Comparison of ENCODE assay signal across 8 cellular contexts in the genomic region with DNA sequence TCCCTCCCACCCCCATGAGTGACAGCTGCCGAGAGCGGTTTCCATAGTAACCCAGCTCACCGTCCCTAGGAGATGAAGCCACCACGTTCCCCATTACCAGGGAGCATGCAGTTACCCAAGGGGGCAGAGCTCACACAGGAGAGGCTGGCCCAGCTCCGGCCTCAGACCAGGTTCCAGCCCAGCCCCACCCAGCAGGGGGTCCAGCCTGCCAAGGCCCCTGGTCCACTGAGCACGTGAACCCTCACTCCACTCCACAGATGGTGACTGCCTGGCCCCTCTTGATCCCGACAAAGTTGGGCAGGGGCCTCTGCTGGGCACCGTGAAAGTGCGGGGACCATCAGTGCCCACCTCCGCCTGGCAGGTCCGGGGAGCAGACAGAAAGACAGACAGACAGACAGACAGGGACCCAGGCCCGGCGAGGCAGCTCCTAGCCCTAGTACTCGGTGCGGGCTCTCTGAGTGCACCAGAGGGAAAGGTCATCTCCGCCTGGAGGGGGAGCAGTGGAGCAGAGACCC. TPM values are rescaled to one million over a fixed set of nuclear protein-coding genes. Genes with fewer than 3 reads are reported as not detected.
DNase-seq lines count a peak whose midpoint lies in the region; ATAC-seq and TF ChIP-seq lines count a peak whose summit lies in the region.

No MANE protein-coding gene starts in this region.

- H3K27ac Mint-ChIP-seq in WTC11: peak overlapping the region; percentile 38; the same call in 1 of the 2 replicates

- H3K36me3 Mint-ChIP-seq in WTC11: no peaks in the 10 kb centered on the region

- H3K4me3 Mint-ChIP-seq in WTC11: peak overlapping the region; percentile 83

- H3K4me1 ChIP-seq in ES-I3 (ENCODE audit: insufficient read depth, low read length): no peaks in the 10 kb centered on the region

- TF ChIP-seq CTCF in WTC11 (IDR thresholded peaks at IDR 0.05): no peak; the same call in 1 of the 2 replicates

- peaks cover 16% of the 10 kb centered on the region for H3K4me1 Mint-ChIP-seq in WTC11

- CTCF ChIA-PET in WTC11 (lab: Charles Lee): interaction anchor here (0.6 to 2.9 kb wide), 47 partner anchors 8 to 374 kb away, joined by 3 to 105 read pairs (median 7); partner anchors contain the start of genes CELF5, HMG20B, TLE5 and TLE6

- H3K27me3 Mint-ChIP-seq in WTC11 (ENCODE audit: low read depth): peaks cover 35% of the 10 kb centered on the region

- peak overlapping the region; percentile 84 for H3K9ac ChIP-seq in ES-I3 (ENCODE audit: low read depth, low read length)

- peak; percentile 52 for ATAC-seq in WTC11

- DNase-seq in KBM-7: peak; percentile 61
- peak; percentile 92 for DNase-seq in WTC11 (ENCODE audit: low spot score)
- DNase-seq in epidermal melanocyte (ENCODE audit: insufficient read length, low spot score): peak; percentile 50
- DNase-seq in renal cortical epithelial cell (ENCODE audit: low read depth): peak; percentile 5
- DNase-seq in kidney glomerular epithelial cell (lab: John Stamatoyannopoulos, UW): no peak
- no peak for DNase-seq in hepatic stellate cell (ENCODE audit: low spot score)
- DNase-seq in effector CD8-positive, alpha-beta T cell (lab: John Stamatoyannopoulos, UW): no peak

- H3K9me3 ChIP-seq in ES-I3 (ENCODE audit: control insufficient read depth, insufficient read depth, low read length): no peaks in the 10 kb centered on the region

- in situ Hi-C loops in KBM-7 (cut with MboI; ENCODE audit: low pct_unique_long_range_greater_than_20kb, low sequenced_read_pairs): no loop called here

- POLR2A ChIA-PET in WTC11 (lab: Charles Lee): interaction anchor here (2.5 kb wide), 1 partner anchor 9 kb away, joined by 21 read pairs; no protein-coding TSS in a partner anchor

- H3K9me3 Mint-ChIP-seq in WTC11: peaks cover 4% of the 10 kb centered on the region; the same call in 1 of the 2 replicates

- no peaks in the 10 kb centered on the region for H3K36me3 ChIP-seq in ES-I3 (ENCODE audit: insufficient read depth, low read length)

TF ChIP-seq in WTC11, 78 proteins besides CTCF, POLR2A, EP300 and RAD21:
- TF ChIP-seq FOXK1 (CRISPR knock-in tag; IDR thresholded peaks at IDR 0.05): no peak
- TF ChIP-seq RELA (CRISPR knock-in tag; IDR thresholded peaks at IDR 0.05; ENCODE audit: borderline replicate concordance): peak; percentile 55; the same call in 1 of the 2 replicates
- 0 out of 2 replicates have a peak, but pooled peaks have one; percentile 96 for TF ChIP-seq HMGXB4 (CRISPR knock-in tag; IDR thresholded peaks at IDR 0.05)

RNA-seq across cellular contexts. Expression of gene CELF5, which starts 50.7 kb away (rescaled TPM):
- total RNA-seq in WTC11 (2021): 7.7 to 10.6 TPM (median 9.0 TPM) in 3 replicates
- 0.20 TPM in 1 of 2 replicates, not detected in the other for total RNA-seq in renal cortical epithelial cell

Comparison
In these comparisons a context has a peak if more than half of its experiments do, and no peak if none do; other contexts are left out.
1. DNase-seq: peak in KBM-7 (single experiment), WTC11 (single experiment), epidermal melanocyte (single experiment) and renal cortical epithelial cell (single experiment); none in kidney glomerular epithelial cell (single experiment), hepatic stellate cell (single experiment) and effector CD8-positive, alpha-beta T cell (single experiment).